In genomic region chr1:17236779-17237601, GRCh38 we compare ENCODE assay signal across 9 cellular contexts. TPM values are rescaled to one million over a fixed set of nuclear protein-coding genes. Genes with fewer than 3 reads are reported as not detected.
DNase-seq lines count a peak whose midpoint lies in the region; ATAC-seq, FAIRE-seq and TF ChIP-seq lines count a peak whose summit lies in the region.
"Had no signal": no experiment of that assay in that cellular context is flagged by ENCODE, and none has a peak within 500 bp of the region (broad histone marks: within the 10 kb centered on the region; RNA-seq: fewer than 3 reads in every experiment).

No MANE protein-coding gene starts in this region.

- H3K4me3 Mint-ChIP-seq in activated T-cell treated with anti-CD3 and anti-CD28 coated beads, Interleukin-2, amount 50 U/mL, for 24 hours = no peak overlapping the region
- H3K4me3 Mint-ChIP-seq in nephron = no peak overlapping the region
- H3K4me3 Mint-ChIP-seq: T-helper 1 cell treated with Interleukin-12 subunit alpha and Interleukin-12 subunit beta and Interleukin-4 antibody, amounts not matched to agents 30 μg/mL and 1 μg/mL, for 36 hours had no signal

- dilution Hi-C loops in IMR-90 (cut with HindIII; ENCODE audit: low sequenced_read_pairs, unreplicated experiment) = no loop called here

- H2BK20ac ChIP-seq in IMR-90 (ENCODE audit: low read depth, low read length) = peak overlapping the region; percentile 49

- H3K27me3 ChIP-seq in IMR-90 (ENCODE audit: control insufficient read depth, insufficient read depth, low read length) = peaks cover 18% of the 10 kb centered on the region
- no peaks in the 10 kb centered on the region for H3K27me3 ChIP-seq in PC-9 (ENCODE audit: insufficient read depth, low read depth)

- no peak overlapping the region for H2AK9ac ChIP-seq in IMR-90 (replicated peaks; ENCODE audit: low read depth, low read length, poor library complexity)

- H3K36me3 ChIP-seq in IMR-90 (ENCODE audit: control insufficient read depth, insufficient read depth, low read length) (no peaks in the 10 kb centered on the region), PC-9 (ENCODE audit: low read depth) (no peaks in the 10 kb centered on the region)

- peaks cover 9% of the 10 kb centered on the region for H3K9me1 ChIP-seq in IMR-90 (ENCODE audit: insufficient read depth, low read length)

- peaks cover 7% of the 10 kb centered on the region; the same call in 1 of the 2 replicates for H3K79me2 ChIP-seq in PC-9 (ENCODE audit: low read depth)

- no peak overlapping the region for H3K56ac ChIP-seq in IMR-90 (ENCODE audit: extremely low read depth, insufficient read depth, low read length)

- no peaks in the 10 kb centered on the region for H3K9me2 ChIP-seq in PC-9 (ENCODE audit: insufficient read depth)

- peaks cover 5% of the 10 kb centered on the region for H3K27me3 Mint-ChIP-seq in activated T-cell treated with anti-CD3 and anti-CD28 coated beads, Interleukin-2, amount 50 U/mL, for 24 hours
- peaks cover 41% of the 10 kb centered on the region for H3K27me3 Mint-ChIP-seq in nephron (ENCODE audit: low read depth)

- no peak overlapping the region for H3K14ac ChIP-seq in IMR-90 (replicated peaks; ENCODE audit: low read depth, low read length)

- no TSS peak for BruUV-seq in IMR-90 (replicated peaks; lab: Mats Ljungman, UMichigan)
- BruUV-seq in PC-9 (replicated peaks; lab: Mats Ljungman, UMichigan) = no TSS peak

- H2BK120ac ChIP-seq in IMR-90 (ENCODE audit: low read depth, low read length) = peak overlapping the region; percentile 57

- DNase-seq in D721Med (ENCODE audit: insufficient read length, low spot score) = peak; percentile 55
- DNase-seq in IMR-90 = peak; percentile 75
- peak; percentile 83 to 94 for DNase-seq in PC-9
- peak; percentile 92 for DNase-seq in activated T-cell treated with anti-CD3 and anti-CD28 coated beads, Interleukin-2, amount 50 U/mL, for 24 hours
- peak; percentile 64 for DNase-seq in fibroblast of gingiva (ENCODE audit: low read depth)
- DNase-seq in stimulated activated naive CD4-positive, alpha-beta T cell treated with Interleukin-2 at 50 U/mL for 16 hours (lab: John Stamatoyannopoulos, UW) = peak; percentile 81

- no peaks in the 10 kb centered on the region for H3K9me3 Mint-ChIP-seq in activated T-cell treated with anti-CD3 and anti-CD28 coated beads, Interleukin-2, amount 50 U/mL, for 24 hours
- no peaks in the 10 kb centered on the region for H3K9me3 Mint-ChIP-seq in nephron
- H3K9me3 Mint-ChIP-seq: T-helper 1 cell treated with Interleukin-12 subunit alpha and Interleukin-12 subunit beta and Interleukin-4 antibody, amounts not matched to agents 30 μg/mL and 1 μg/mL, for 36 hours had no signal

- H3K9me3 ChIP-seq in IMR-90 (ENCODE audit: control insufficient read depth, insufficient read depth, low read length) = no peaks in the 10 kb centered on the region
- no peaks in the 10 kb centered on the region for H3K9me3 ChIP-seq in PC-9 (ENCODE audit: insufficient read depth, low read depth)

- H2BK15ac ChIP-seq in IMR-90 (ENCODE audit: low read depth, low read length) = peak overlapping the region; percentile 4; the same call in 1 of the 3 replicates

- H3K9ac ChIP-seq in IMR-90 (ENCODE audit: low read depth, low read length) = no peak overlapping the region

- peak overlapping the region; percentile 64 for H2AFZ ChIP-seq in IMR-90 (replicated peaks; ENCODE audit: low read length, poor library complexity)
- H2AFZ ChIP-seq in PC-9 = no peak overlapping the region

- peak overlapping the region; percentile 13 for H3K4ac ChIP-seq in IMR-90 (ENCODE audit: low read depth, low read length)

- ATAC-seq in IMR-90 (ENCODE audit: low read depth) = peak; percentile 65
- ATAC-seq in GM18520 (IDR thresholded peaks at IDR 0.05; ENCODE audit: unreplicated experiment) = no peak

- no peak overlapping the region for H3K18ac ChIP-seq in IMR-90 (ENCODE audit: low read depth, low read length)

- no peak overlapping the region for H3K23ac ChIP-seq in IMR-90 (ENCODE audit: low read depth, low read length)

- H3K27ac ChIP-seq in IMR-90 (ENCODE audit: insufficient read depth, low read length) = no peak overlapping the region
- H3K27ac ChIP-seq in PC-9 = peak overlapping the region; percentile 53

- in situ Hi-C loops in IMR-90 (cut with MboI; ENCODE audit: low sequenced_read_pairs) = loop anchor here (5.0 kb wide), 1 partner anchor 110 kb away; no protein-coding TSS in a partner anchor

- WGBS in IMR-90 (ENCODE audit: extremely low coverage in 2 of 2, insufficient read length in 1 of 2), 2 experiments = 60% methylated on average over 2 of the region's 18 CpGs; no CpG with 5 or more reads in 1 of the 2 experiments

- CTCF ChIA-PET in IMR-90 (lab: Yijun Ruan, JAX) = interaction anchor here (0.6 to 2.5 kb wide), 10 partner anchors 9 to 1670 kb away, joined by 3 to 19 read pairs (median 3); partner anchors contain the start of gene PADI2
- CTCF ChIA-PET in PC-9 (lab: Charles Lee) = interaction anchor here (0.9 to 1.8 kb wide), 7 partner anchors 21 to 112 kb away, joined by 5 to 11 read pairs (median 8); no protein-coding TSS in a partner anchor

- peaks cover 13% of the 10 kb centered on the region for H3K4me1 ChIP-seq in IMR-90 (ENCODE audit: control insufficient read depth, insufficient read depth, low read length)
- H3K4me1 ChIP-seq in PC-9 (replicated peaks; ENCODE audit: insufficient read depth) = peaks cover 52% of the 10 kb centered on the region

- no peak overlapping the region for H3K4me3 ChIP-seq in IMR-90 (ENCODE audit: insufficient read depth, low read depth, low read length)
- no peak overlapping the region for H3K4me3 ChIP-seq in PC-9

- H3K36me3 Mint-ChIP-seq in activated T-cell treated with anti-CD3 and anti-CD28 coated beads, Interleukin-2, amount 50 U/mL, for 24 hours (ENCODE audit: low read depth) = no peaks in the 10 kb centered on the region
- no peaks in the 10 kb centered on the region for H3K36me3 Mint-ChIP-seq in nephron (ENCODE audit: low read depth)

- H4K91ac ChIP-seq in IMR-90 (ENCODE audit: insufficient read depth, low read depth, low read length) = peak overlapping the region; percentile 72

- H3K27ac Mint-ChIP-seq in activated T-cell treated with anti-CD3 and anti-CD28 coated beads, Interleukin-2, amount 50 U/mL, for 24 hours = no peak overlapping the region
- peak overlapping the region in 1 of 3 experiments; percentile 39 for H3K27ac Mint-ChIP-seq in nephron
- H3K27ac Mint-ChIP-seq: T-helper 1 cell treated with Interleukin-12 subunit alpha and Interleukin-12 subunit beta and Interleukin-4 antibody, amounts not matched to agents 30 μg/mL and 1 μg/mL, for 36 hours had no signal

- H3K4me2 ChIP-seq in IMR-90 (ENCODE audit: low read depth, low read length) (no peak overlapping the region), PC-9 (peak overlapping the region; percentile 24; the same call in 1 of the 2 replicates)

- 0 out of 2 replicates have a peak, but pooled peaks cover 6% of the 10 kb centered on the region for H4K20me1 ChIP-seq in IMR-90 (ENCODE audit: insufficient read depth, low read length)
- H4K20me1 ChIP-seq in PC-9 (ENCODE audit: insufficient read depth) = no peaks in the 10 kb centered on the region

- no peak overlapping the region for H2BK5ac ChIP-seq in IMR-90 (ENCODE audit: low read depth, low read length, poor library complexity, severe bottlenecking)

- peak; percentile 58; the same call in 1 of the 2 replicates for TF ChIP-seq POLR2A in IMR-90 (IDR thresholded peaks at IDR 0.05; ENCODE audit: low read depth, low read length)

- H3F3A ChIP-seq in PC-9 (ENCODE audit: insufficient read depth, low read depth) = peaks cover 32% of the 10 kb centered on the region

- no peaks in the 10 kb centered on the region for H3K4me1 Mint-ChIP-seq in activated T-cell treated with anti-CD3 and anti-CD28 coated beads, Interleukin-2, amount 50 U/mL, for 24 hours (ENCODE audit: low read depth)
- H3K4me1 Mint-ChIP-seq in nephron = peaks cover 14% of the 10 kb centered on the region

- peak overlapping the region; percentile 82 for H2AK5ac ChIP-seq in IMR-90 (ENCODE audit: low read depth, low read length)

- no peak overlapping the region for H4K5ac ChIP-seq in IMR-90 (ENCODE audit: low read depth, low read length)

- intact Hi-C loops in IMR-90 (cut with micrococcal nuclease) (loop anchor here (1.0 to 5.0 kb wide), 3 partner anchors 112 to 178 kb away; no protein-coding TSS in a partner anchor), PC-9 (cut with micrococcal nuclease; ENCODE audit: unreplicated experiment) (loop anchor here (1.0 to 10.0 kb wide), 7 partner anchors 37 to 282 kb away; no protein-coding TSS in a partner anchor)

- FAIRE-seq in D721Med (lab: Jason Lieb, UNC) = no peak

- POLR2A ChIA-PET in IMR-90 (lab: Charles Lee; ENCODE audit: unreplicated experiment) = no interaction called here
- POLR2A ChIA-PET in PC-9 (lab: Charles Lee; ENCODE audit: unreplicated experiment) = interaction anchor here (0.5 to 1.2 kb wide), 5 partner anchors 8 to 111 kb away, joined by 3 to 18 read pairs (median 4); no protein-coding TSS in a partner anchor

- TF ChIP-seq CTCF in D721Med (IDR thresholded peaks at IDR 0.05; ENCODE audit: insufficient read depth, missing control alignments) = peak; percentile 87
- TF ChIP-seq CTCF in IMR-90 (conservative IDR thresholded peaks at IDR 0.05; ENCODE audit: low read depth, low read length) = peak; percentile 90
- TF ChIP-seq CTCF in PC-9 (conservative IDR thresholded peaks at IDR 0.05) = peak; percentile 87
- peak; percentile 82 to 93 (median 90) for TF ChIP-seq CTCF in nephron (IDR thresholded peaks at IDR 0.05; ENCODE audit: unreplicated experiment in 3 of 3)

- no peaks in the 10 kb centered on the region for H3K79me1 ChIP-seq in IMR-90 (ENCODE audit: low read depth in 1 of 2, low read length in 2 of 2)

- peak; percentile 97 for TF ChIP-seq RAD21 in IMR-90 (IDR thresholded peaks at IDR 0.05; ENCODE audit: low read length)

- no peak overlapping the region for H4K8ac ChIP-seq in IMR-90 (ENCODE audit: low read depth in 2 of 2, low read length in 2 of 2)

TF ChIP-seq in IMR-90, 13 proteins besides CTCF, POLR2A, EP300 and RAD21:
- TF ChIP-seq FOS (IDR thresholded peaks at IDR 0.05; ENCODE audit: low read depth, low read length) (no peak), MAZ (IDR thresholded peaks at IDR 0.05; ENCODE audit: borderline replicate concordance, low read depth, low read length) (peak; percentile 44; the same call in 1 of the 2 replicates), CHD1 (IDR thresholded peaks at IDR 0.05; ENCODE audit: low read depth, low read length) (no peak), SMC3 (IDR thresholded peaks at IDR 0.05; ENCODE audit: low read depth, low read length) (peak; percentile 99)

RNA-seq across cellular contexts. Expression of gene PADI3, which starts 11.9 kb away (rescaled TPM):
- total RNA-seq in IMR-90 (2012; rRNA removed) (not detected in 2 replicates), PC-9 (2021) (1.1 and 5.0 TPM in 2 replicates)
- not detected in 2 replicates for polyA plus RNA-seq in IMR-90 (2012; rRNA removed)
- not detected in 2 replicates for polyA plus RNA-seq in IMR-90 (2012; cell fraction: cytosol; rRNA removed)
- 0.01 and 0.03 TPM in 2 replicates for polyA plus RNA-seq in IMR-90 (2012; cell fraction: nucleus; rRNA removed; ENCODE audit: low replicate concordance)

RNA-seq across cellular contexts. Expression of gene PADI1, which starts 32.1 kb away (rescaled TPM):
- total RNA-seq in IMR-90 (2012; rRNA removed) (not detected in 2 replicates), PC-9 (2021) (27.7 and 28.3 TPM in 2 replicates)
- 0.13 and 0.17 TPM in 2 replicates for polyA plus RNA-seq in IMR-90 (2012; rRNA removed)
- polyA plus RNA-seq in IMR-90 (2012; cell fraction: cytosol; rRNA removed) = 0.04 TPM in 1 of 2 replicates, not detected in the other
- 0.14 and 0.21 TPM in 2 replicates for polyA plus RNA-seq in IMR-90 (2012; cell fraction: nucleus; rRNA removed; ENCODE audit: low replicate concordance)

Comparison
In these comparisons a context has a peak if more than half of its experiments do, and no peak if none do; other contexts are left out.
1. RNA of gene PADI1, which starts 32.1 kb away (total RNA-seq): 27.7 to 28.3 TPM in PC-9; not detected in IMR-90; every median in the first group is over 10 times any median in the second.
2. Peak in every context shown above with its lines, with median percentiles within 50 percentile points of each other: DNase-seq and CTCF ChIP-seq.